Comparison of ENCODE assay signal across 9 cellular contexts in genomic region chr1:24931481-24932221, GRCh38. TPM values are rescaled to one million over a fixed set of nuclear protein-coding genes. Genes with fewer than 3 reads are reported as not detected.
DNase-seq lines count a peak whose midpoint lies in the region; ATAC-seq, FAIRE-seq and TF ChIP-seq lines count a peak whose summit lies in the region.
"Had no signal": no experiment of that assay in that cellular context is flagged by ENCODE, and none has a peak within 500 bp of the region (broad histone marks: within the 10 kb centered on the region; RNA-seq: fewer than 3 reads in every experiment).

No MANE protein-coding gene starts in this region.

- FAIRE-seq in kidney (lab: Jason Lieb, UNC), result no peak

- ATAC-seq in activated CD8-positive, alpha-beta T cell treated with anti-CD3 and anti-CD28 coated beads for 36 hours, result no peak

- H3K9ac ChIP-seq in kidney (ENCODE audit: low read length in 2 of 2), result no peak overlapping the region

- peaks cover 58% of the 10 kb centered on the region for H3K36me3 Mint-ChIP-seq in activated naive CD4-positive, alpha-beta T cell treated with anti-CD3 and anti-CD28 coated beads, Interleukin-2, amount 10 ng/mL, durations not matched to agents 7 days and 5 days
- H3K36me3 Mint-ChIP-seq in activated CD8-positive, alpha-beta T cell treated with anti-CD3 and anti-CD28 coated beads for 36 hours (ENCODE audit: low read depth), result peaks cover 78% of the 10 kb centered on the region

- H3K27ac ChIP-seq in kidney (ENCODE audit: low read depth in 2 of 2, low read length in 2 of 2) (no peak overlapping the region), stomach (no peak overlapping the region), vagina (no peak overlapping the region), transverse colon (no peak overlapping the region)

- H3K27ac Mint-ChIP-seq in activated naive CD4-positive, alpha-beta T cell treated with anti-CD3 and anti-CD28 coated beads, Interleukin-2, amount 10 ng/mL, durations not matched to agents 7 days and 5 days, result peak overlapping the region; percentile 60
- H3K27ac Mint-ChIP-seq in activated CD8-positive, alpha-beta T cell treated with anti-CD3 and anti-CD28 coated beads for 36 hours, result peak overlapping the region; percentile 57

- POLR2A ChIA-PET in activated CD8-positive, alpha-beta T cell treated with anti-CD3 and anti-CD28 coated beads for 36 hours (lab: Charles Lee), result interaction anchor here (0.8 to 10.8 kb wide), 10 partner anchors 8 to 309 kb away, joined by 3 to 122 read pairs (median 6); no protein-coding TSS in a partner anchor

- H3K27me3 Mint-ChIP-seq in activated naive CD4-positive, alpha-beta T cell treated with anti-CD3 and anti-CD28 coated beads, Interleukin-2, amount 10 ng/mL, durations not matched to agents 7 days and 5 days, result no peaks in the 10 kb centered on the region
- H3K27me3 Mint-ChIP-seq in activated CD8-positive, alpha-beta T cell treated with anti-CD3 and anti-CD28 coated beads for 36 hours, result no peaks in the 10 kb centered on the region

- H3K4me3 Mint-ChIP-seq in activated naive CD4-positive, alpha-beta T cell treated with anti-CD3 and anti-CD28 coated beads, Interleukin-2, amount 10 ng/mL, durations not matched to agents 7 days and 5 days, result peak overlapping the region; percentile 69
- peak overlapping the region; percentile 80 for H3K4me3 Mint-ChIP-seq in activated CD8-positive, alpha-beta T cell treated with anti-CD3 and anti-CD28 coated beads for 36 hours

- TF ChIP-seq POLR2A in stomach (IDR thresholded peaks at IDR 0.05) (no peak), vagina (IDR thresholded peaks at IDR 0.05) (no peak), transverse colon (IDR thresholded peaks at IDR 0.05) (no peak)

- CTCF ChIA-PET in activated naive CD4-positive, alpha-beta T cell treated with anti-CD3 and anti-CD28 coated beads, Interleukin-2, amount 10 ng/mL, durations not matched to agents 7 days and 5 days (lab: Charles Lee), result interaction anchor here (0.6 to 11.0 kb wide), 11 partner anchors 21 to 170 kb away, joined by 3 to 114 read pairs (median 4); no protein-coding TSS in a partner anchor
- CTCF ChIA-PET in activated CD8-positive, alpha-beta T cell treated with anti-CD3 and anti-CD28 coated beads for 36 hours (lab: Charles Lee), result interaction anchor here (0.8 to 8.8 kb wide), 20 partner anchors 8 to 272 kb away, joined by 3 to 53 read pairs (median 6); no protein-coding TSS in a partner anchor

- H3K4me3 ChIP-seq in kidney (ENCODE audit: low read length in 2 of 2), result peak overlapping the region; percentile 29 to 41
- peak overlapping the region; percentile 19 to 43 (median 22) for H3K4me3 ChIP-seq in stomach
- peak overlapping the region in 1 of 2 donors; percentile 21 for H3K4me3 ChIP-seq in vagina
- peak overlapping the region in 2 of 4 donors; percentile 8 to 23 for H3K4me3 ChIP-seq in transverse colon

- no peak for TF ChIP-seq CTCF in activated CD8-positive, alpha-beta T cell treated with anti-CD3 and anti-CD28 coated beads for 36 hours (IDR thresholded peaks at IDR 0.05)
- TF ChIP-seq CTCF in kidney (IDR thresholded peaks at IDR 0.05; ENCODE audit: borderline replicate concordance, extremely low read depth, insufficient read depth) (no peak), stomach (IDR thresholded peaks at IDR 0.05) (no peak), vagina (IDR thresholded peaks at IDR 0.05) (no peak), transverse colon (IDR thresholded peaks at IDR 0.05) (no peak)

- no peak for TF ChIP-seq EP300 in stomach (IDR thresholded peaks at IDR 0.05)
- no peak for TF ChIP-seq EP300 in transverse colon (IDR thresholded peaks at IDR 0.05; ENCODE audit: low read depth)

- H3K9me3 ChIP-seq in kidney (ENCODE audit: control insufficient read depth in 1 of 2, low read length in 2 of 2) (no peaks in the 10 kb centered on the region), stomach (no peaks in the 10 kb centered on the region), vagina (no peaks in the 10 kb centered on the region), transverse colon (no peaks in the 10 kb centered on the region)

- H3K36me3 ChIP-seq in kidney (ENCODE audit: control insufficient read depth in 1 of 2, insufficient read depth in 2 of 2, low read length in 2 of 2) (no peaks in the 10 kb centered on the region), stomach (no peaks in the 10 kb centered on the region), vagina (no peaks in the 10 kb centered on the region), transverse colon (no peaks in the 10 kb centered on the region)

- in situ Hi-C loops in transverse colon (cut with MboI; ENCODE audit: low pct_ligation_motif_present in 1 of 4, low pct_unique_long_range_greater_than_20kb in 1 of 4, low sequenced_read_pairs in 3 of 4), result loop anchor here in 3 of 4 donors (10.0 to 25.0 kb wide), 3 partner anchors 103 to 173 kb away; no protein-coding TSS in a partner anchor

- H3K27me3 ChIP-seq in stomach, result peaks cover 40 to 95% (median 83%) of the 10 kb centered on the region in 3 donors
- peaks cover 33% of the 10 kb centered on the region for H3K27me3 ChIP-seq in vagina
- peaks cover 98% of the 10 kb centered on the region for H3K27me3 ChIP-seq in transverse colon

- H3K4me1 ChIP-seq in kidney (ENCODE audit: control insufficient read depth in 1 of 2, insufficient read depth in 1 of 2, low read depth in 1 of 2, low read length in 2 of 2), result peaks cover 0 to 6% of the 10 kb centered on the region in 2 donors
- H3K4me1 ChIP-seq in stomach, result peaks cover 34 to 58% (median 48%) of the 10 kb centered on the region in 4 donors
- peaks cover 32% of the 10 kb centered on the region for H3K4me1 ChIP-seq in vagina
- H3K4me1 ChIP-seq in transverse colon, result peaks cover 0 to 46% (median 31%) of the 10 kb centered on the region in 4 donors

- WGBS in stomach, 5 donors, result 12 to 31% (median 20%) methylated on average over 27 to 63 of the region's 63 CpGs
- 56% methylated on average over 60 of the region's 63 CpGs; no CpG with 5 or more reads in 1 of the 2 donors for WGBS in transverse colon (ENCODE audit: low coverage in 1 of 2), 2 donors

- intact Hi-C loops in activated CD8-positive, alpha-beta T cell treated with anti-CD3 and anti-CD28 coated beads for 36 hours (cut with micrococcal nuclease), result no loop called here
- intact Hi-C loops in kidney (cut with DNase I) (no loop called here), stomach (cut with DNase I; ENCODE audit: low total_unique reads) (loop anchor here (10.0 kb wide), 1 partner anchor 273 kb away; no protein-coding TSS in a partner anchor), vagina (cut with DNase I) (no loop called here), transverse colon (cut with DNase I; ENCODE audit: low total_unique reads) (no loop called here)

- no peaks in the 10 kb centered on the region for H3K9me3 Mint-ChIP-seq in activated naive CD4-positive, alpha-beta T cell treated with anti-CD3 and anti-CD28 coated beads, Interleukin-2, amount 10 ng/mL, durations not matched to agents 7 days and 5 days
- H3K9me3 Mint-ChIP-seq in activated CD8-positive, alpha-beta T cell treated with anti-CD3 and anti-CD28 coated beads for 36 hours, result no peaks in the 10 kb centered on the region

- DNase-seq in activated naive CD4-positive, alpha-beta T cell treated with anti-CD3 and anti-CD28 coated beads, Interleukin-2, amount 10 ng/mL, durations not matched to agents 7 days and 5 days, result no peak
- DNase-seq in activated naive CD4-positive, alpha-beta T cell treated with Interleukin-2 at 50 U/mL for 16 hours, result no peak
- DNase-seq in activated CD8-positive, alpha-beta T cell treated with anti-CD3 and anti-CD28 coated beads for 36 hours, result no peak
- DNase-seq in kidney (no peak), stomach (no peak), RPMI8226 (no peak), vagina (ENCODE audit: extremely low spot score in 2 of 2) (no peak), transverse colon (no peak)

- peaks cover 63% of the 10 kb centered on the region for H3K4me1 Mint-ChIP-seq in activated naive CD4-positive, alpha-beta T cell treated with anti-CD3 and anti-CD28 coated beads, Interleukin-2, amount 10 ng/mL, durations not matched to agents 7 days and 5 days
- H3K4me1 Mint-ChIP-seq in activated CD8-positive, alpha-beta T cell treated with anti-CD3 and anti-CD28 coated beads for 36 hours (ENCODE audit: low read depth), result peaks cover 60% of the 10 kb centered on the region

RNA-seq across cellular contexts. Expression of gene RUNX3, which starts 1.6 kb away (rescaled TPM):
- total RNA-seq in activated CD8-positive, alpha-beta T cell treated with anti-CD3 and anti-CD28 coated beads for 36 hours, result 100 to 1,000 TPM; 180 to 183 TPM
- 7.9 TPM for total RNA-seq in kidney
- 0.47 TPM for polyA plus RNA-seq in kidney (ENCODE audit: insufficient read depth, low read depth, low replicate concordance)
- 1 to 10 TPM in 3 of 5 donors, under 1 TPM in 1, not detected in 1; 0.29 to 6.1 (median 3.2) TPM for total RNA-seq in stomach
- polyA plus RNA-seq in stomach, result 1 to 10 TPM; 1.5 to 4.0 (median 2.6) TPM
- 4.2 TPM for total RNA-seq in vagina
- total RNA-seq in transverse colon, result 1 to 10 TPM; 1.5 to 4.8 (median 3.4) TPM
- total RNA-seq: cerebellum had no signal

Comparison
In these comparisons a context has a peak if more than half of its experiments do, and no peak if none do; other contexts are left out.
1. RNA of gene RUNX3, which starts 1.6 kb away (total RNA-seq): 180 to 183 TPM in activated CD8-positive, alpha-beta T cell treated with anti-CD3 and anti-CD28 coated beads for 36 hours; 7.9 TPM in kidney (single experiment), 4.2 TPM in vagina (single experiment), 1.5 to 4.8 TPM in transverse colon and 0.29 to 6.1 TPM in stomach; every median in the first group is over 10 times any median in the second.